7 cellular contexts compared by ENCODE assay signal in genomic region chr6:24910850-24911712, GRCh38. TPM values are rescaled to one million over a fixed set of nuclear protein-coding genes. Genes with fewer than 3 reads are reported as not detected.
DNase-seq lines count a peak whose midpoint lies in the region; ATAC-seq and TF ChIP-seq lines count a peak whose summit lies in the region.

No MANE protein-coding gene starts in this region.

- no peaks in the 10 kb centered on the region for H3K27me3 Mint-ChIP-seq in central memory CD8-positive, alpha-beta T cell

- peak; percentile 36 for ATAC-seq in GM19351 (IDR thresholded peaks at IDR 0.05; ENCODE audit: unreplicated experiment)
- peak; percentile 42 for ATAC-seq in central memory CD8-positive, alpha-beta T cell (replicated peaks; ENCODE audit: extremely low read depth, poor library complexity, severe bottlenecking)

- H3K36me3 Mint-ChIP-seq in central memory CD8-positive, alpha-beta T cell (ENCODE audit: insufficient read depth) = peaks cover 69% of the 10 kb centered on the region

- no peaks in the 10 kb centered on the region for H3K9me3 Mint-ChIP-seq in central memory CD8-positive, alpha-beta T cell

- peaks cover 99% of the 10 kb centered on the region for H3K4me1 Mint-ChIP-seq in central memory CD8-positive, alpha-beta T cell

- H3K4me3 Mint-ChIP-seq in central memory CD8-positive, alpha-beta T cell = peak overlapping the region; percentile 93

- TF ChIP-seq CTCF in LNCaP clone FGC (IDR thresholded peaks at IDR 0.05; ENCODE audit: control insufficient read depth, extremely low read depth, insufficient read depth) = no peak
- no peak for TF ChIP-seq CTCF in kidney epithelial cell (IDR thresholded peaks at IDR 0.05; ENCODE audit: insufficient read depth, low read length, poor library complexity, severe bottlenecking)

- H3K4me3 ChIP-seq in LNCaP clone FGC (ENCODE audit: low read depth, low read length) (peak overlapping the region; percentile 71), kidney epithelial cell (ENCODE audit: low read depth, low read length) (peak overlapping the region; percentile 39)

- in situ Hi-C loops in KBM-7 (cut with MboI; ENCODE audit: low pct_unique_long_range_greater_than_20kb, low sequenced_read_pairs) = no loop called here

- no peaks in the 10 kb centered on the region for H3K36me3 ChIP-seq in kidney epithelial cell (ENCODE audit: control insufficient read depth, insufficient read depth, low read length)

- DNase-seq in LNCaP clone FGC (ENCODE audit: low read depth) (peak; percentile 53), T-helper 9 cell (peak; percentile 50), kidney epithelial cell (ENCODE audit: low read depth) (no peak), KBM-7 (no peak)
- DNase-seq in central memory CD8-positive, alpha-beta T cell (ENCODE audit: low spot score in 2 of 2) = peak in 1 of 2 donors; percentile 27
- peak; percentile 56 for DNase-seq in stimulated activated CD4-positive, alpha-beta T cell treated with anti-CD3 and anti-CD28 coated beads, Interleukin-12 subunit alpha, Interleukin-12 subunit beta, amount 100 ng/mL, for 4 hours

- H3K27me3 ChIP-seq in kidney epithelial cell (ENCODE audit: control insufficient read depth, insufficient read depth, low read length) = peaks cover 33% of the 10 kb centered on the region

- H3K27ac Mint-ChIP-seq in central memory CD8-positive, alpha-beta T cell (ENCODE audit: low read depth) = peak overlapping the region; percentile 89

RNA-seq across cellular contexts. Expression of gene RIPOR2, which starts 24.7 kb away (rescaled TPM):
- total RNA-seq in kidney epithelial cell = 0.79 and 1.8 TPM in 2 replicates

Comparison
In these comparisons a context has a peak if more than half of its experiments do, and no peak if none do; other contexts are left out.
1. DNase-seq: peak in LNCaP clone FGC (single experiment), T-helper 9 cell (single experiment) and stimulated activated CD4-positive, alpha-beta T cell treated with anti-CD3 and anti-CD28 coated beads, Interleukin-12 subunit alpha, Interleukin-12 subunit beta, amount 100 ng/mL, for 4 hours (single experiment); none in kidney epithelial cell (single experiment) and KBM-7 (single experiment).